ENCODE assay signal across 18 cellular contexts in the genomic region with DNA sequence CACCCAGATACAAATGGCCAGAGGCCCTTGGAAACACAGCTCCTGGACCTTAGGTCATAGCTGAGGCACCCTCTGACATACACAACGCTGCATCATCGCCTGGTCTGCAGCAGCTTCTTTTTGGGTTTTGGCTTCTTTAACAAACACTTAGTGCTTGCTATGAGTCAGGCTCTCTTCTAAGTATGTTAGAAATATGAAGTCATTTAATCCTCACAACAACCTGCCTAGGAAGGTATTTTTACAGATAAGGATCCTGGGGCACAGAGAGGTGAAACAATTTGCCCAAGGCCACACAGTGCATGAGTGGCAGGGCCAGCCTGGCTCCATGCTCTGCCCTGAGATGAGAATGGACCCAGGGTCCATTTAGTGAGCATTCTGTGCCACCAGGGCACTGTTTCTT.
DNase-seq lines count a peak whose midpoint lies in the region; ATAC-seq, FAIRE-seq and TF ChIP-seq lines count a peak whose summit lies in the region.
"Had no signal": no experiment of that assay in that cellular context is flagged by ENCODE, and none has a peak within 500 bp of the region (broad histone marks: within the 10 kb centered on the region; RNA-seq: fewer than 3 reads in every experiment).

No MANE protein-coding gene starts in this region.

- TF ChIP-seq POLR2A in gastroesophageal sphincter (IDR thresholded peaks at IDR 0.05), result no peak

- H3K36me3 ChIP-seq in osteoblast (ENCODE audit: insufficient read depth, low read length) (no peaks in the 10 kb centered on the region), gastroesophageal sphincter (no peaks in the 10 kb centered on the region)
- H3K36me3 ChIP-seq: right atrium auricular region had no signal

- H3K27ac ChIP-seq in epithelial cell of prostate, result peak overlapping the region; percentile 80
- H3K27ac ChIP-seq in osteoblast (ENCODE audit: low read depth, low read length), result no peak overlapping the region
- H3K27ac ChIP-seq in gastroesophageal sphincter, result no peak overlapping the region
- H3K27ac ChIP-seq: C4-2B, HL-60, right atrium auricular region had no signal

- H3K27me3 ChIP-seq in osteoblast (ENCODE audit: insufficient read depth, low read length) (no peaks in the 10 kb centered on the region), gastroesophageal sphincter (no peaks in the 10 kb centered on the region)
- H3K27me3 ChIP-seq: right atrium auricular region had no signal

- H3K4me3 ChIP-seq in osteoblast (ENCODE audit: insufficient read depth, low read length) (no peak overlapping the region), gastroesophageal sphincter (no peak overlapping the region)
- H3K4me3 ChIP-seq: right atrium auricular region had no signal

- TF ChIP-seq EP300 in gastroesophageal sphincter (IDR thresholded peaks at IDR 0.05), result no peak

- H3K79me2 ChIP-seq in osteoblast (ENCODE audit: insufficient read depth, low read length), result no peaks in the 10 kb centered on the region

- no peak for FAIRE-seq in D721Med (lab: Jason Lieb, UNC)

- TF ChIP-seq CTCF in osteoblast (IDR thresholded peaks at IDR 0.05; ENCODE audit: extremely low read depth, low read depth, low read length) (no peak), D721Med (IDR thresholded peaks at IDR 0.05; ENCODE audit: insufficient read depth, missing control alignments) (no peak), gastroesophageal sphincter (IDR thresholded peaks at IDR 0.05) (no peak)

- H3K4me1 ChIP-seq in osteoblast (ENCODE audit: insufficient read depth, low read length) (peaks cover 12% of the 10 kb centered on the region), gastroesophageal sphincter (peaks cover 0 to 43% (median 19%) of the 10 kb centered on the region in 3 donors)

- 71 to 88% methylated on average over 2 of the region's 2 CpGs for WGBS in gastroesophageal sphincter (ENCODE audit: low coverage in 1 of 2), 2 donors

- ATAC-seq in GM18868 (IDR thresholded peaks at IDR 0.05; ENCODE audit: unreplicated experiment), result peak; percentile 55
- ATAC-seq in HG03442 (IDR thresholded peaks at IDR 0.05; ENCODE audit: unreplicated experiment), result no peak
- no peak for ATAC-seq in gastroesophageal sphincter
- ATAC-seq: left lobe of liver had no signal

- H3K9me3 ChIP-seq in osteoblast (ENCODE audit: low read depth, low read length), result no peaks in the 10 kb centered on the region
- H3K9me3 ChIP-seq in gastroesophageal sphincter, result no peaks in the 10 kb centered on the region
- H3K9me3 ChIP-seq: right atrium auricular region had no signal

- no peak overlapping the region for H3K4me2 ChIP-seq in osteoblast (ENCODE audit: insufficient read depth, low read length)

- no peak overlapping the region for H2AFZ ChIP-seq in osteoblast (ENCODE audit: low read length)

- DNase-seq in RPMI7951 (ENCODE audit: low read depth) (peak; percentile 25), epithelial cell of prostate (ENCODE audit: low read depth, low spot score) (peak; percentile 39), osteoblast (ENCODE audit: insufficient read length, low spot score, missing footprints) (peak; percentile 14), D721Med (ENCODE audit: insufficient read length, low spot score) (no peak), NCI-H2107 treated with DMSO at 0.1 percent for 48 hours (lab: John Stamatoyannopoulos, UW; ENCODE audit: unreplicated experiment) (no peak)
- DNase-seq: activated CD4-positive, alpha-beta T cell treated with anti-CD3 and anti-CD28 coated beads for 48 hours; endodermal cell; H7; NCI-H2029; RPMI8226; stimulated activated CD4-positive, alpha-beta T cell treated with anti-CD3 and anti-CD28 coated beads, Interleukin-4, amount 100 ng/mL, for 24 hours had no signal

- H4K20me1 ChIP-seq in osteoblast (ENCODE audit: insufficient read depth, low read length), result no peaks in the 10 kb centered on the region

Comparison
In these comparisons a context has a peak if more than half of its experiments do, and no peak if none do; other contexts are left out.
1. DNase-seq: peak in RPMI7951 (single experiment), epithelial cell of prostate (single experiment) and osteoblast (single experiment); none in D721Med (single experiment) and NCI-H2107 treated with DMSO at 0.1 percent for 48 hours (single experiment).